1 cellular context compared by ENCODE assay signal in the genomic region with DNA sequence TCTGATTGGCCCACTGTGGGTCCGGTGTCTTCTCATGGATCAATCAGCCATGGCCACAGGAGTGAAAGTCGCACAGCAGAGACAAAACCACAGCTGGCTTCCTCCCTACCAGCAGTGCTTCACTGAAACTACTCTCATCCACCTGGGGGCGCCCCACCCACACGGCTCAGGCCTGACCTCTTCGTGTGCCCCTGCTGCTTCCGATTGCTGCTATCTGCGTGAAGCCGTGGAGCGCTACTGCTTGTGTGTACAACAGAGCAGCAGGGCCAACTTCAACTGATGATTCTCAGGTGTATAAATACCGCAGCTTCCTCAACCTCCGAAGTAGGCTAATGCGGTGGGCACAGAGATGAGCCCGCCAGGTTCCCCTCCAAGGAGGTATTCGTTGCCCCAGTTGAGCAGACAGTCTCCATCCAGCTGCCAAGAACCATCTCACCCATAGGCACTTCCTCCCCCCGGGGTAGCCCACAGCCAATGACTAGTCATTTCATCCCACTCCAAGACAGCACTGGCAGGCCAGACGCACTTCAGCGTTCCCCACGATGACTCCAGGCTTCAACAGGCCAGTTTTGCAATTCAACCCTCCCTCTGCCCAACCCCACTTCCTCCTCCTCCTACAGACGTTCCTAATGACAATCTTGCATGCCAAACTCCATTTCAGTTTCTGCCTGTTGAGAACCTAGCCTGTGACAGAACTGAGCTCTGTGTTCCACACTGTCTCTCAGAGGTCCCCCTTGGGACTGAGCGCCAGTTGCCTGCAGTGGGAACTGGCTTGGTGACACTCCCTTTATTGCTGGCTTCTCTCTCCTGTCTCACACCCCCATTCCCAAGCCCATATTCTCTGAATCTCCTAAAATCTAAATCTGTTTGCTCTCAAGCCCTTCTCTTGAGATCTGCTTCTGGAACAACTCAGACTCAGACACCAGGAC.
A peak's percentile ranks its signal among the peaks of the same experiment; 100 is the strongest.
TF ChIP-seq lines count a peak whose summit lies in the region.

No MANE protein-coding gene starts in this region.

TF ChIP-seq in GM12878, 131 proteins besides CTCF, POLR2A, EP300 and RAD21 (continued from another document):
- TF ChIP-seq PAX5 (IDR thresholded peaks at IDR 0.05; ENCODE audit: borderline replicate concordance, low read depth, low read length) (peak; percentile 27; the same call in 1 of the 2 replicates), MXI1 (IDR thresholded peaks at IDR 0.05; ENCODE audit: low read depth, low read length) (no peak), RBBP5 (conservative IDR thresholded peaks at IDR 0.05) (no peak), IKZF1 (conservative IDR thresholded peaks at IDR 0.05) (0 out of 2 replicates have a peak, but pooled peaks have one; percentile 17), YBX1 (IDR thresholded peaks at IDR 0.05) (0 out of 2 replicates have a peak, but pooled peaks have one; percentile 54), ZNF217 (IDR thresholded peaks at IDR 0.05) (no peak), LARP7 (IDR thresholded peaks at IDR 0.05) (no peak), HCFC1 (IDR thresholded peaks at IDR 0.05; ENCODE audit: low read length) (no peak), ZBED1 (IDR thresholded peaks at IDR 0.05; ENCODE audit: borderline replicate concordance) (no peak), TCF12 (IDR thresholded peaks at IDR 0.05; ENCODE audit: low read depth, low read length) (peak; percentile 75), ETV6 (conservative IDR thresholded peaks at IDR 0.05 in 1 of 2, IDR thresholded peaks at IDR 0.05 in 1 of 2; ENCODE audit: borderline replicate concordance in 1 of 2, low read depth in 1 of 2) (no peak), SREBF2 (IDR thresholded peaks at IDR 0.05; ENCODE audit: low read length) (no peak), NR2F1 (conservative IDR thresholded peaks at IDR 0.05) (peak; percentile 58; the same call in 1 of the 2 replicates), BHLHE40 (IDR thresholded peaks at IDR 0.05; ENCODE audit: borderline replicate concordance in 1 of 2, low read depth in 2 of 2, low read length in 1 of 2) (no peak), TARDBP (IDR thresholded peaks at IDR 0.05; ENCODE audit: borderline replicate concordance) (no peak)
- TF ChIP-seq, protein P1, sequence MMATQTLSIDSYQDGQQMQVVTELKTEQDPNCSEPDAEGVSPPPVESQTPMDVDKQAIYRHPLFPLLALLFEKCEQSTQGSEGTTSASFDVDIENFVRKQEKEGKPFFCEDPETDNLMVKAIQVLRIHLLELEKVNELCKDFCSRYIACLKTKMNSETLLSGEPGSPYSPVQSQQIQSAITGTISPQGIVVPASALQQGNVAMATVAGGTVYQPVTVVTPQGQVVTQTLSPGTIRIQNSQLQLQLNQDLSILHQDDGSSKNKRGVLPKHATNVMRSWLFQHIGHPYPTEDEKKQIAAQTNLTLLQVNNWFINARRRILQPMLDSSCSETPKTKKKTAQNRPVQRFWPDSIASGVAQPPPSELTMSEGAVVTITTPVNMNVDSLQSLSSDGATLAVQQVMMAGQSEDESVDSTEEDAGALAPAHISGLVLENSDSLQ (IDR thresholded peaks at IDR 0.05) = no peak
- TF ChIP-seq, protein P2, sequence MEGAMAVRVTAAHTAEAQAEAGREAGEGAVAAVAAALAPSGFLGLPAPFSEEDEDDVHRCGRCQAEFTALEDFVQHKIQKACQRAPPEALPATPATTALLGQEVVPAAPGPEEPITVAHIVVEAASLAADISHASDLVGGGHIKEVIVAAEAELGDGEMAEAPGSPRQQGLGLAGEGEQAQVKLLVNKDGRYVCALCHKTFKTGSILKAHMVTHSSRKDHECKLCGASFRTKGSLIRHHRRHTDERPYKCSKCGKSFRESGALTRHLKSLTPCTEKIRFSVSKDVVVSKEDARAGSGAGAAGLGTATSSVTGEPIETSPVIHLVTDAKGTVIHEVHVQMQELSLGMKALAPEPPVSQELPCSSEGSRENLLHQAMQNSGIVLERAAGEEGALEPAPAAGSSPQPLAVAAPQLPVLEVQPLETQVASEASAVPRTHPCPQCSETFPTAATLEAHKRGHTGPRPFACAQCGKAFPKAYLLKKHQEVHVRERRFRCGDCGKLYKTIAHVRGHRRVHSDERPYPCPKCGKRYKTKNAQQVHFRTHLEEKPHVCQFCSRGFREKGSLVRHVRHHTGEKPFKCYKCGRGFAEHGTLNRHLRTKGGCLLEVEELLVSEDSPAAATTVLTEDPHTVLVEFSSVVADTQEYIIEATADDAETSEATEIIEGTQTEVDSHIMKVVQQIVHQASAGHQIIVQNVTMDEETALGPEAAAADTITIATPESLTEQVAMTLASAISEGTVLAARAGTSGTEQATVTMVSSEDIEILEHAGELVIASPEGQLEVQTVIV (IDR thresholded peaks at IDR 0.05; ENCODE audit: borderline replicate concordance, partially characterized antibody) = no peak
- TF ChIP-seq, protein P3, sequence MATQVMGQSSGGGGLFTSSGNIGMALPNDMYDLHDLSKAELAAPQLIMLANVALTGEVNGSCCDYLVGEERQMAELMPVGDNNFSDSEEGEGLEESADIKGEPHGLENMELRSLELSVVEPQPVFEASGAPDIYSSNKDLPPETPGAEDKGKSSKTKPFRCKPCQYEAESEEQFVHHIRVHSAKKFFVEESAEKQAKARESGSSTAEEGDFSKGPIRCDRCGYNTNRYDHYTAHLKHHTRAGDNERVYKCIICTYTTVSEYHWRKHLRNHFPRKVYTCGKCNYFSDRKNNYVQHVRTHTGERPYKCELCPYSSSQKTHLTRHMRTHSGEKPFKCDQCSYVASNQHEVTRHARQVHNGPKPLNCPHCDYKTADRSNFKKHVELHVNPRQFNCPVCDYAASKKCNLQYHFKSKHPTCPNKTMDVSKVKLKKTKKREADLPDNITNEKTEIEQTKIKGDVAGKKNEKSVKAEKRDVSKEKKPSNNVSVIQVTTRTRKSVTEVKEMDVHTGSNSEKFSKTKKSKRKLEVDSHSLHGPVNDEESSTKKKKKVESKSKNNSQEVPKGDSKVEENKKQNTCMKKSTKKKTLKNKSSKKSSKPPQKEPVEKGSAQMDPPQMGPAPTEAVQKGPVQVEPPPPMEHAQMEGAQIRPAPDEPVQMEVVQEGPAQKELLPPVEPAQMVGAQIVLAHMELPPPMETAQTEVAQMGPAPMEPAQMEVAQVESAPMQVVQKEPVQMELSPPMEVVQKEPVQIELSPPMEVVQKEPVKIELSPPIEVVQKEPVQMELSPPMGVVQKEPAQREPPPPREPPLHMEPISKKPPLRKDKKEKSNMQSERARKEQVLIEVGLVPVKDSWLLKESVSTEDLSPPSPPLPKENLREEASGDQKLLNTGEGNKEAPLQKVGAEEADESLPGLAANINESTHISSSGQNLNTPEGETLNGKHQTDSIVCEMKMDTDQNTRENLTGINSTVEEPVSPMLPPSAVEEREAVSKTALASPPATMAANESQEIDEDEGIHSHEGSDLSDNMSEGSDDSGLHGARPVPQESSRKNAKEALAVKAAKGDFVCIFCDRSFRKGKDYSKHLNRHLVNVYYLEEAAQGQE (IDR thresholded peaks at IDR 0.05; ENCODE audit: low read depth, low read length) = no peak
- TF ChIP-seq, protein P4, sequence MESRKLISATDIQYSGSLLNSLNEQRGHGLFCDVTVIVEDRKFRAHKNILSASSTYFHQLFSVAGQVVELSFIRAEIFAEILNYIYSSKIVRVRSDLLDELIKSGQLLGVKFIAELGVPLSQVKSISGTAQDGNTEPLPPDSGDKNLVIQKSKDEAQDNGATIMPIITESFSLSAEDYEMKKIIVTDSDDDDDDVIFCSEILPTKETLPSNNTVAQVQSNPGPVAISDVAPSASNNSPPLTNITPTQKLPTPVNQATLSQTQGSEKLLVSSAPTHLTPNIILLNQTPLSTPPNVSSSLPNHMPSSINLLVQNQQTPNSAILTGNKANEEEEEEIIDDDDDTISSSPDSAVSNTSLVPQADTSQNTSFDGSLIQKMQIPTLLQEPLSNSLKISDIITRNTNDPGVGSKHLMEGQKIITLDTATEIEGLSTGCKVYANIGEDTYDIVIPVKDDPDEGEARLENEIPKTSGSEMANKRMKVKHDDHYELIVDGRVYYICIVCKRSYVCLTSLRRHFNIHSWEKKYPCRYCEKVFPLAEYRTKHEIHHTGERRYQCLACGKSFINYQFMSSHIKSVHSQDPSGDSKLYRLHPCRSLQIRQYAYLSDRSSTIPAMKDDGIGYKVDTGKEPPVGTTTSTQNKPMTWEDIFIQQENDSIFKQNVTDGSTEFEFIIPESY (IDR thresholded peaks at IDR 0.05) = no peak
- TF ChIP-seq, protein P5, sequence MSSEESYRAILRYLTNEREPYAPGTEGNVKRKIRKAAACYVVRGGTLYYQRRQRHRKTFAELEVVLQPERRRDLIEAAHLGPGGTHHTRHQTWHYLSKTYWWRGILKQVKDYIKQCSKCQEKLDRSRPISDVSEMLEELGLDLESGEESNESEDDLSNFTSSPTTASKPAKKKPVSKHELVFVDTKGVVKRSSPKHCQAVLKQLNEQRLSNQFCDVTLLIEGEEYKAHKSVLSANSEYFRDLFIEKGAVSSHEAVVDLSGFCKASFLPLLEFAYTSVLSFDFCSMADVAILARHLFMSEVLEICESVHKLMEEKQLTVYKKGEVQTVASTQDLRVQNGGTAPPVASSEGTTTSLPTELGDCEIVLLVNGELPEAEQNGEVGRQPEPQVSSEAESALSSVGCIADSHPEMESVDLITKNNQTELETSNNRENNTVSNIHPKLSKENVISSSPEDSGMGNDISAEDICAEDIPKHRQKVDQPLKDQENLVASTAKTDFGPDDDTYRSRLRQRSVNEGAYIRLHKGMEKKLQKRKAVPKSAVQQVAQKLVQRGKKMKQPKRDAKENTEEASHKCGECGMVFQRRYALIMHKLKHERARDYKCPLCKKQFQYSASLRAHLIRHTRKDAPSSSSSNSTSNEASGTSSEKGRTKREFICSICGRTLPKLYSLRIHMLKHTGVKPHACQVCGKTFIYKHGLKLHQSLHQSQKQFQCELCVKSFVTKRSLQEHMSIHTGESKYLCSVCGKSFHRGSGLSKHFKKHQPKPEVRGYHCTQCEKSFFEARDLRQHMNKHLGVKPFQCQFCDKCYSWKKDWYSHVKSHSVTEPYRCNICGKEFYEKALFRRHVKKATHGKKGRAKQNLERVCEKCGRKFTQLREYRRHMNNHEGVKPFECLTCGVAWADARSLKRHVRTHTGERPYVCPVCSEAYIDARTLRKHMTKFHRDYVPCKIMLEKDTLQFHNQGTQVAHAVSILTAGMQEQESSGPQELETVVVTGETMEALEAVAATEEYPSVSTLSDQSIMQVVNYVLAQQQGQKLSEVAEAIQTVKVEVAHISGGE (CRISPR knock-in tag; IDR thresholded peaks at IDR 0.05) = no peak
TF ChIP-seq in GM12878: peak in this region for 15.
